ENCODE assay signal across 1 cellular context in genomic region chr20:54347216-54347833, GRCh38.
TF ChIP-seq lines count a peak whose summit lies in the region.

No MANE protein-coding gene starts in this region.

TF ChIP-seq in IMR-90, 13 proteins besides CTCF, POLR2A, EP300 and RAD21 (continued from another document):
- TF ChIP-seq USF2 (IDR thresholded peaks at IDR 0.05; ENCODE audit: low read depth, low read length) = no peak
- no peak for TF ChIP-seq FOS (IDR thresholded peaks at IDR 0.05; ENCODE audit: low read depth, low read length)
- TF ChIP-seq CEBPB (IDR thresholded peaks at IDR 0.05; ENCODE audit: low read depth, low read length) = no peak
- no peak for TF ChIP-seq BHLHE40 (IDR thresholded peaks at IDR 0.05; ENCODE audit: low read depth, low read length)
